Comparison of ENCODE assay signal across 11 cellular contexts in the genomic region with DNA sequence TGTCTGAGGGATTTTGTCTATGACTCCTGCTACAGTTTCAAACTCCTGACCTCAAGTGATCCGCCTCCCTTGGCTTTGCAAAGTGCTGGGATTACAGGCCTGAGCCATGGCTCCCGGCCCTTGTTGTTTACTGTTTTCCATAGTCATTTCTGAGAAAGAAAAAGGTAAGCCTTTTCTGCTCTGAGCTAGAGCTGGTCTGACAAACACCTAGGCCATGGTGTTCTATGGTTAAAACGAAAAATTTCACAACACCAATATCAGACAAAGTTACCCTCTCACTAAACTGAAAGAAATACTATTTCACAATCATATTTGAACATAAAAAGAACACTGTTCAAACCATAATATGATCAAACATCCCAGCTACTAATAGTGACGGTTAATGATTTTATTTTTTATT. TPM values are rescaled to one million over a fixed set of nuclear protein-coding genes. Genes with fewer than 3 reads are reported as not detected.
DNase-seq lines count a peak whose midpoint lies in the region; ATAC-seq and TF ChIP-seq lines count a peak whose summit lies in the region.
"Not testable (repeated sequence)": the region's sequence is repeated elsewhere in the genome, so short reads cannot be mapped to it uniquely, and the experiment has no call there.
"Had no signal": no experiment of that assay in that cellular context is flagged by ENCODE, and none has a peak within 500 bp of the region (broad histone marks: within the 10 kb centered on the region; RNA-seq: fewer than 3 reads in every experiment).

No MANE protein-coding gene starts in this region.

- dilution Hi-C loops in IMR-90 (cut with HindIII; ENCODE audit: low sequenced_read_pairs, unreplicated experiment) = not testable (repeated sequence)

- BruUV-seq in IMR-90 (replicated peaks; lab: Mats Ljungman, UMichigan) = not testable (repeated sequence)

- not testable (repeated sequence) for H2AK5ac ChIP-seq in IMR-90 (ENCODE audit: low read depth, low read length)

- H3K4me3 Mint-ChIP-seq in central memory CD8-positive, alpha-beta T cell; nephron progenitor cell: not testable (repeated sequence)

- H3K27ac Mint-ChIP-seq in central memory CD8-positive, alpha-beta T cell (ENCODE audit: low read depth) = peak overlapping the region; percentile 46
- H3K27ac Mint-ChIP-seq in nephron progenitor cell = peak overlapping the region; percentile 75

- H3K9me3 Mint-ChIP-seq in central memory CD8-positive, alpha-beta T cell; nephron progenitor cell: not testable (repeated sequence)

- H3K36me3 Mint-ChIP-seq in central memory CD8-positive, alpha-beta T cell (ENCODE audit: insufficient read depth) = peaks cover 16% of the 10 kb centered on the region
- H3K36me3 Mint-ChIP-seq in nephron progenitor cell (ENCODE audit: low read depth) = peaks cover 11% of the 10 kb centered on the region

- POLR2A ChIA-PET in IMR-90 (lab: Charles Lee; ENCODE audit: unreplicated experiment) = not testable (repeated sequence)

- not testable (repeated sequence) for H4K91ac ChIP-seq in IMR-90 (ENCODE audit: insufficient read depth, low read depth, low read length)

- not testable (repeated sequence) for H4K5ac ChIP-seq in IMR-90 (ENCODE audit: low read depth, low read length)

- H3K4me3 ChIP-seq in IMR-90 (ENCODE audit: insufficient read depth, low read depth, low read length); WERI-Rb-1 (ENCODE audit: low read depth, low read length); right lobe of liver: not testable (repeated sequence)

- not testable (repeated sequence) for H3K27me3 ChIP-seq in IMR-90 (ENCODE audit: control insufficient read depth, insufficient read depth, low read length); WERI-Rb-1 (ENCODE audit: insufficient read depth, low read depth, severe bottlenecking); right lobe of liver

- H2BK15ac ChIP-seq in IMR-90 (ENCODE audit: low read depth, low read length) = not testable (repeated sequence)

- H2AK9ac ChIP-seq in IMR-90 (replicated peaks; ENCODE audit: low read depth, low read length, poor library complexity) = not testable (repeated sequence)

- not testable (repeated sequence) for H3K9me1 ChIP-seq in IMR-90 (ENCODE audit: insufficient read depth, low read length)

- not testable (repeated sequence) for H3K9ac ChIP-seq in IMR-90 (ENCODE audit: low read depth, low read length)

- CTCF ChIA-PET in IMR-90 (lab: Yijun Ruan, JAX) = not testable (repeated sequence)

- not testable (repeated sequence) for H3K27ac ChIP-seq in IMR-90 (ENCODE audit: insufficient read depth, low read length); WERI-Rb-1; right lobe of liver

- H3K27me3 Mint-ChIP-seq in central memory CD8-positive, alpha-beta T cell; nephron progenitor cell (ENCODE audit: low read depth, poor library complexity): not testable (repeated sequence)

- H2AFZ ChIP-seq in IMR-90 (replicated peaks; ENCODE audit: low read length, poor library complexity) = not testable (repeated sequence)

- not testable (repeated sequence) for H3K4ac ChIP-seq in IMR-90 (ENCODE audit: low read depth, low read length)

- not testable (repeated sequence) for H2BK120ac ChIP-seq in IMR-90 (ENCODE audit: low read depth, low read length)

- not testable (repeated sequence) for H4K20me1 ChIP-seq in IMR-90 (ENCODE audit: insufficient read depth, low read length)

- peaks cover 13% of the 10 kb centered on the region for H3K4me1 Mint-ChIP-seq in central memory CD8-positive, alpha-beta T cell
- H3K4me1 Mint-ChIP-seq in nephron progenitor cell = not testable (repeated sequence)

- not testable (repeated sequence) for DNase-seq in IMR-90; central memory CD8-positive, alpha-beta T cell (ENCODE audit: low spot score in 2 of 2); right lobe of liver; nephron progenitor cell
- DNase-seq in NOMO-1 treated with DMSO at 0.1 percent for 48 hours (lab: John Stamatoyannopoulos, UW; ENCODE audit: unreplicated experiment) (peak; percentile 39), WERI-Rb-1 (peak; percentile 7)

- not testable (repeated sequence) for H3K36me3 ChIP-seq in IMR-90 (ENCODE audit: control insufficient read depth, insufficient read depth, low read length); WERI-Rb-1; right lobe of liver

- in situ Hi-C loops in IMR-90 (cut with MboI; ENCODE audit: low sequenced_read_pairs) = not testable (repeated sequence)

- H3K18ac ChIP-seq in IMR-90 (ENCODE audit: low read depth, low read length) = not testable (repeated sequence)

- not testable (repeated sequence) for H2BK5ac ChIP-seq in IMR-90 (ENCODE audit: low read depth, low read length, poor library complexity, severe bottlenecking)

- WGBS in IMR-90 (ENCODE audit: extremely low coverage in 2 of 2, insufficient read length in 1 of 2), 2 experiments = no CpG with 5 or more reads among the region's 4 CpGs
- 22% methylated on average over 3 of the region's 4 CpGs for WGBS in right lobe of liver (ENCODE audit: insufficient coverage, low coverage, low lambda C conversion rate, missing lambda C conversion rate)

- TF ChIP-seq RAD21 in IMR-90 (IDR thresholded peaks at IDR 0.05; ENCODE audit: low read length) = not testable (repeated sequence)

- TF ChIP-seq POLR2A in IMR-90 (IDR thresholded peaks at IDR 0.05; ENCODE audit: low read depth, low read length); right lobe of liver (IDR thresholded peaks at IDR 0.05): not testable (repeated sequence)

- not testable (repeated sequence) for H3K9me3 ChIP-seq in IMR-90 (ENCODE audit: control insufficient read depth, insufficient read depth, low read length); WERI-Rb-1 (ENCODE audit: severe bottlenecking); right lobe of liver

- not testable (repeated sequence) for H4K8ac ChIP-seq in IMR-90 (ENCODE audit: low read depth in 2 of 2, low read length in 2 of 2)

- not testable (repeated sequence) for H2BK20ac ChIP-seq in IMR-90 (ENCODE audit: low read depth, low read length)

- H3K4me1 ChIP-seq in IMR-90 (ENCODE audit: control insufficient read depth, insufficient read depth, low read length); right lobe of liver: not testable (repeated sequence)

- not testable (repeated sequence) for ATAC-seq in IMR-90 (ENCODE audit: low read depth); central memory CD8-positive, alpha-beta T cell (replicated peaks; ENCODE audit: extremely low read depth, poor library complexity, severe bottlenecking)
- ATAC-seq in right lobe of liver = peak in 3 of 4 donors; percentile 58 to 73 (median 66)

- H3K14ac ChIP-seq in IMR-90 (replicated peaks; ENCODE audit: low read depth, low read length) = not testable (repeated sequence)

- TF ChIP-seq CTCF in IMR-90 (conservative IDR thresholded peaks at IDR 0.05; ENCODE audit: low read depth, low read length); WERI-Rb-1 (IDR thresholded peaks at IDR 0.05; ENCODE audit: low read depth, low read length); right lobe of liver (IDR thresholded peaks at IDR 0.05); nephron progenitor cell (IDR thresholded peaks at IDR 0.05): not testable (repeated sequence)

- not testable (repeated sequence) for H3K23ac ChIP-seq in IMR-90 (ENCODE audit: low read depth, low read length)

- not testable (repeated sequence) for H3K79me1 ChIP-seq in IMR-90 (ENCODE audit: low read depth in 1 of 2, low read length in 2 of 2)

- not testable (repeated sequence) for H3K56ac ChIP-seq in IMR-90 (ENCODE audit: extremely low read depth, insufficient read depth, low read length)

- not testable (repeated sequence) for H3K4me2 ChIP-seq in IMR-90 (ENCODE audit: low read depth, low read length)

- intact Hi-C loops in IMR-90 (cut with micrococcal nuclease); right lobe of liver (cut with DNase I): not testable (repeated sequence)

TF ChIP-seq in IMR-90, 13 proteins besides CTCF, POLR2A, EP300 and RAD21:
- peak; percentile 20; the same call in 1 of the 2 replicates for TF ChIP-seq CEBPB (IDR thresholded peaks at IDR 0.05; ENCODE audit: low read depth, low read length)
TF ChIP-seq in IMR-90: peak in this region for 1; not testable (repeated sequence) for 12.

RNA-seq across cellular contexts. Expression of a gene that starts 57.5 kb away (rescaled TPM):
- total RNA-seq in IMR-90 (2012; rRNA removed) = not detected in 2 replicates
- polyA plus RNA-seq in IMR-90 (2012; rRNA removed) = not detected in 2 replicates
- not detected in 2 replicates for polyA plus RNA-seq in IMR-90 (2012; cell fraction: cytosol; rRNA removed)
- polyA plus RNA-seq in IMR-90 (2012; cell fraction: nucleus; rRNA removed; ENCODE audit: low replicate concordance) = not detected in 2 replicates
- not detected for total RNA-seq in right lobe of liver
- total RNA-seq: CD4-positive, CD25-positive, alpha-beta regulatory T cell; Daoy; GM23248; H4; HT-29 had no signal
- polyA plus RNA-seq: GM23248 had no signal
